In the genomic region with DNA sequence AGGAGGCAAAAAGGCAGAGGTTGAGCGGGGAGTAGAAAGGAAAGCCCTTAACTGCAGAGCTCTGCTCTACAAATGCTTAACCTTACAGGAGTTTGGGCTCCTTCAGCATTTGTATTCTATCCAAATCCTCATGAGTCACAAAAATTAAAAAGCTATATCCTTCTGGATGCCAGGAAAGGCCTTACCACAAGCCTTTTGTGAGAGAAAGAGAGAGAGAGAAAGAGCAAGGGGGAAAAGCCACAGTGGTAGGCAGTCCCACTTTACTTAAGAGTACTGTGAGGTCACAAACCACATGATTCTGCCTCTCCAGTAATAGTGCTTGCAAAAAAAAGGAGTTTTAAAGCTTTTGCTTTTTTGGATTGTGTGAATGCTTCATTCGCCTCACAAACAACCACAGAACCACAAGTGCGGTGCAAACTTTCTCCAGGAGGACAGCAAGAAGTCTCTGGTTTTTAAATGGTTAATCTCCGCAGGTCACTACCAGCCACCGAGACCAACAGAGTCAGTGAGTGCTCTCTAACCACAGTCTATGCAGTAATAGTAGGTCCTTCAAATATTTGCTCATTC, we compare ENCODE assay signal across 9 cellular contexts. TPM values are rescaled to one million over a fixed set of nuclear protein-coding genes. Genes with fewer than 3 reads are reported as not detected.
DNase-seq lines count a peak whose midpoint lies in the region; ATAC-seq, FAIRE-seq and TF ChIP-seq lines count a peak whose summit lies in the region.
"Had no signal": no experiment of that assay in that cellular context is flagged by ENCODE, and none has a peak within 500 bp of the region (broad histone marks: within the 10 kb centered on the region; RNA-seq: fewer than 3 reads in every experiment).

A gene (plus strand): TSS at position 375 of the 567 bp plus-strand sequence. CDS start 397 bp downstream, outside the sequence.

- peak; percentile 78 for ATAC-seq in activated naive CD8-positive, alpha-beta T cell treated with anti-CD3 and anti-CD28 coated beads, Interleukin-2, amount 10 ng/mL, durations not matched to agents 7 days and 5 days (ENCODE audit: low read depth)
- ATAC-seq in GM18511 (IDR thresholded peaks at IDR 0.05; ENCODE audit: unreplicated experiment) (no peak), HG02623 (IDR thresholded peaks at IDR 0.05; ENCODE audit: unreplicated experiment) (no peak), HG03378 (IDR thresholded peaks at IDR 0.05; ENCODE audit: unreplicated experiment) (no peak)

- H3K27me3 ChIP-seq in vagina: no peaks in the 10 kb centered on the region

- H3K4me1 Mint-ChIP-seq in activated naive CD4-positive, alpha-beta T cell treated with anti-CD3 and anti-CD28 coated beads, Interleukin-2, amount 50 U/mL, for 24 hours: peaks cover 45% of the 10 kb centered on the region
- peaks cover 52% of the 10 kb centered on the region for H3K4me1 Mint-ChIP-seq in activated naive CD8-positive, alpha-beta T cell treated with anti-CD3 and anti-CD28 coated beads, Interleukin-2, amount 10 ng/mL, durations not matched to agents 7 days and 5 days

- TF ChIP-seq POLR2A in vagina (IDR thresholded peaks at IDR 0.05): no peak

- no peaks in the 10 kb centered on the region for H3K27me3 Mint-ChIP-seq in activated naive CD4-positive, alpha-beta T cell treated with anti-CD3 and anti-CD28 coated beads, Interleukin-2, amount 50 U/mL, for 24 hours
- no peaks in the 10 kb centered on the region for H3K27me3 Mint-ChIP-seq in activated naive CD8-positive, alpha-beta T cell treated with anti-CD3 and anti-CD28 coated beads, Interleukin-2, amount 10 ng/mL, durations not matched to agents 7 days and 5 days

- DNase-seq in activated naive CD4-positive, alpha-beta T cell treated with anti-CD3 and anti-CD28 coated beads, Interleukin-2, amount 50 U/mL, for 16 hours: no peak
- DNase-seq in activated naive CD8-positive, alpha-beta T cell treated with anti-CD3 and anti-CD28 coated beads, Interleukin-2, amount 10 ng/mL, durations not matched to agents 7 days and 5 days: peak; percentile 36
- DNase-seq in kidney (no peak), vagina (ENCODE audit: extremely low spot score in 2 of 2) (no peak)
- DNase-seq: DMS153 had no signal

- H3K4me3 ChIP-seq in kidney (ENCODE audit: low read length in 2 of 2) (peak within 1 kb of the TSS; percentile 41 to 56), vagina (no peak within 1 kb of the TSS)

- intact Hi-C loops in kidney (cut with DNase I): no loop called here
- intact Hi-C loops in vagina (cut with DNase I): no loop called here

- H3K9me3 ChIP-seq in kidney (ENCODE audit: control insufficient read depth in 1 of 2, low read length in 2 of 2) (no peaks in the 10 kb centered on the region), vagina (no peaks in the 10 kb centered on the region)

- POLR2A ChIA-PET in activated naive CD8-positive, alpha-beta T cell treated with anti-CD3 and anti-CD28 coated beads, Interleukin-2, amount 10 ng/mL, durations not matched to agents 7 days and 5 days (lab: Charles Lee): interaction anchor here (0.7 to 2.1 kb wide), 3 partner anchors 50 to 665 kb away, joined by 3 to 13 read pairs (median 3); a partner anchor contains a TSS

- H3K4me1 ChIP-seq in kidney (ENCODE audit: control insufficient read depth in 1 of 2, insufficient read depth in 1 of 2, low read depth in 1 of 2, low read length in 2 of 2) (no peaks in the 10 kb centered on the region), vagina (peaks cover 9% of the 10 kb centered on the region)

- H3K9me3 Mint-ChIP-seq in activated naive CD4-positive, alpha-beta T cell treated with anti-CD3 and anti-CD28 coated beads, Interleukin-2, amount 50 U/mL, for 24 hours: no peaks in the 10 kb centered on the region
- H3K9me3 Mint-ChIP-seq in activated naive CD8-positive, alpha-beta T cell treated with anti-CD3 and anti-CD28 coated beads, Interleukin-2, amount 10 ng/mL, durations not matched to agents 7 days and 5 days: no peaks in the 10 kb centered on the region

- H3K27ac ChIP-seq in kidney (ENCODE audit: low read depth in 2 of 2, low read length in 2 of 2) (no peak within 1 kb of the TSS), vagina (no peak within 1 kb of the TSS)

- H3K36me3 Mint-ChIP-seq in activated naive CD4-positive, alpha-beta T cell treated with anti-CD3 and anti-CD28 coated beads, Interleukin-2, amount 50 U/mL, for 24 hours: no peaks in the 10 kb centered on the region
- peaks cover 6% of the 10 kb centered on the region for H3K36me3 Mint-ChIP-seq in activated naive CD8-positive, alpha-beta T cell treated with anti-CD3 and anti-CD28 coated beads, Interleukin-2, amount 10 ng/mL, durations not matched to agents 7 days and 5 days

- H3K4me3 Mint-ChIP-seq in activated naive CD4-positive, alpha-beta T cell treated with anti-CD3 and anti-CD28 coated beads, Interleukin-2, amount 50 U/mL, for 24 hours: peak within 1 kb of the TSS; percentile 37
- peak within 1 kb of the TSS; percentile 84 for H3K4me3 Mint-ChIP-seq in activated naive CD8-positive, alpha-beta T cell treated with anti-CD3 and anti-CD28 coated beads, Interleukin-2, amount 10 ng/mL, durations not matched to agents 7 days and 5 days

- peak within 1 kb of the TSS in 1 of 2 donors; percentile 19 for H3K9ac ChIP-seq in kidney (ENCODE audit: low read length in 2 of 2)

- H3K36me3 ChIP-seq in kidney (ENCODE audit: control insufficient read depth in 1 of 2, insufficient read depth in 2 of 2, low read length in 2 of 2) (no peaks in the 10 kb centered on the region), vagina (no peaks in the 10 kb centered on the region)

- H3K27ac Mint-ChIP-seq in activated naive CD4-positive, alpha-beta T cell treated with anti-CD3 and anti-CD28 coated beads, Interleukin-2, amount 50 U/mL, for 24 hours: peak within 1 kb of the TSS; percentile 30
- peak within 1 kb of the TSS; percentile 82 for H3K27ac Mint-ChIP-seq in activated naive CD8-positive, alpha-beta T cell treated with anti-CD3 and anti-CD28 coated beads, Interleukin-2, amount 10 ng/mL, durations not matched to agents 7 days and 5 days

- FAIRE-seq in kidney (lab: Jason Lieb, UNC): no peak

- TF ChIP-seq CTCF in kidney (IDR thresholded peaks at IDR 0.05; ENCODE audit: borderline replicate concordance, extremely low read depth, insufficient read depth): no peak
- TF ChIP-seq CTCF in vagina (IDR thresholded peaks at IDR 0.05): no peak

RNA-seq across cellular contexts. Expression of the gene that starts here (rescaled TPM):
- 1 to 10 TPM; 5.1 to 6.3 TPM for total RNA-seq in activated naive CD8-positive, alpha-beta T cell treated with anti-CD3 and anti-CD28 coated beads, Interleukin-2, amount 10 ng/mL, durations not matched to agents 7 days and 5 days
- 4.7 TPM for total RNA-seq in kidney
- polyA plus RNA-seq in kidney (ENCODE audit: insufficient read depth, low read depth, low replicate concordance): 2.3 TPM
- 13.0 TPM for total RNA-seq in vagina

Comparison
In these comparisons a context has a peak if more than half of its experiments do, and no peak if none do; other contexts are left out.
1. H3K4me3 ChIP-seq: peak in kidney (2 of 2); none in vagina (0 of 2).